ENCODE assay signal across 8 cellular contexts in the genomic region with DNA sequence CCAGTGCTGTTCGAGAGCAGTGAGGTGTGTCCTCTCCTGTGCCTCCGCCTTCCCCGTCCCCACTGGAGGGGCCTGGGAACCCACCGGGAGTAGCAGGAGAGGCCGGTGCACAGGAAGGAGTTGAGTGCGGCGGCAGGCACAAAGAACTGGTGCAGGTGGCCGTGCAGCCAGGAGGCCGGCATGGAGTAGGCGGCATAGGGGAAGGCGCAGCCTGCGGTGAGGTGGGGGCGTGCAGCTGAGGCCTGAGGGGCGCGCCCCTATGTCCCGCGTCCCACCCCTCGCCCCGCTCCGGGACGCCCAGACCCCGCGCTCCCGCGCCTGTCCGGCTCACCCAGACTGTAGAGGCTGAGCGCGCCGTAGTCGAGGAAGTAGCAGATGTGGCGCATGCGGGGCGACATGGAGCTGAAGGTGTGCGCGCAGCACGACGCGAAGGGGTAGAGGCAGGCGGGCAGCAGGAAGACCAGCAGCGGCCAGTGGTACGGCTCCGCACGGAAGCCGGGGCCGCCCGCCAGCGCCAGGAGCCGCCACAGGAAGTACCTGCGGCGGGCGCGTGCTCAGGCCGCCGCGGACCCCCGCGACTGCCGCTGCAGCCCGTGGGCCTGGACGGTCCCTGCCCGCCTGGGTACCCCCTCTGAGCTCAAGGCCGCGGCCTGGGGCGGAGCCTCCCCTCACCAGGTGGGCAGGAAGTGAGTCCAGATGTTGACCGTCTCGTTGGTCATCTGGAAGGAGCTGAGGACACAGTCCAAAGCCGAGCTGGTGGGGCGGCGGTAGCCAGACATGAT. TPM values are rescaled to one million over a fixed set of nuclear protein-coding genes. Genes with fewer than 3 reads are reported as not detected.
DNase-seq lines count a peak whose midpoint lies in the region; ATAC-seq and TF ChIP-seq lines count a peak whose summit lies in the region.

No MANE protein-coding gene starts in this region.

- H3K4me3 Mint-ChIP-seq in CD4-positive, alpha-beta memory T cell, result peak overlapping the region; percentile 81 to 92 (median 84)
- H3K4me3 Mint-ChIP-seq in GM23338, result peak overlapping the region; percentile 78
- H3K4me3 Mint-ChIP-seq in activated CD4-positive, alpha-beta memory T cell treated with anti-CD3 and anti-CD28 coated beads for 36 hours, result peak overlapping the region; percentile 70

- H3K9me3 ChIP-seq in CD4-positive, alpha-beta memory T cell (ENCODE audit: control insufficient read depth in 1 of 2, low read length in 2 of 2), result no peaks in the 10 kb centered on the region

- ATAC-seq in GM23338 (peak; percentile 43), GM18909 (IDR thresholded peaks at IDR 0.05; ENCODE audit: poor library complexity, unreplicated experiment) (no peak), GM18858 (IDR thresholded peaks at IDR 0.05; ENCODE audit: unreplicated experiment) (no peak)

- H3K4me3 ChIP-seq in CD4-positive, alpha-beta memory T cell (ENCODE audit: low read length in 2 of 2), result peak overlapping the region in 1 of 2 donors; percentile 58
- H3K4me3 ChIP-seq in GM23338 (peak overlapping the region; percentile 64), fibroblast of pulmonary artery (replicated peaks; ENCODE audit: low read depth, low read length) (peak overlapping the region; percentile 28), skin epidermis (peak overlapping the region; percentile 4 to 26 (median 21))

- H3K4me1 Mint-ChIP-seq in CD4-positive, alpha-beta memory T cell, result peaks cover 10 to 22% (median 16%) of the 10 kb centered on the region in 4 donors
- peaks cover 34% of the 10 kb centered on the region for H3K4me1 Mint-ChIP-seq in GM23338
- H3K4me1 Mint-ChIP-seq in activated CD4-positive, alpha-beta memory T cell treated with anti-CD3 and anti-CD28 coated beads for 36 hours (ENCODE audit: low read depth), result peaks cover 5% of the 10 kb centered on the region

- H3K27ac Mint-ChIP-seq in CD4-positive, alpha-beta memory T cell, result peak overlapping the region in 6 of 7 donors; percentile 20 to 87 (median 80)
- no peak overlapping the region for H3K27ac Mint-ChIP-seq in GM23338
- no peak overlapping the region for H3K27ac Mint-ChIP-seq in activated CD4-positive, alpha-beta memory T cell treated with anti-CD3 and anti-CD28 coated beads for 36 hours

- H3K27ac ChIP-seq in CD4-positive, alpha-beta memory T cell (ENCODE audit: low read depth, low read length), result no peak overlapping the region
- H3K27ac ChIP-seq in GM23338 (ENCODE audit: low read depth), result no peak overlapping the region
- H3K27ac ChIP-seq in skin epidermis, result peak overlapping the region in 6 of 21 experiments; percentile 5 to 70 (median 35)

- DNase-seq in CD4-positive, alpha-beta memory T cell, result peak in 4 of 5 donors; percentile 35 to 43 (median 35)
- DNase-seq in GM23338 (ENCODE audit: low spot score) (peak; percentile 75), fibroblast of pulmonary artery (ENCODE audit: low read depth) (no peak), HCEC 1CT (no peak)
- DNase-seq in activated CD4-positive, alpha-beta memory T cell treated with anti-CD3 and anti-CD28 coated beads for 36 hours, result peak; percentile 54

- peaks cover 5% of the 10 kb centered on the region for H3K36me3 ChIP-seq in CD4-positive, alpha-beta memory T cell (ENCODE audit: insufficient read depth, low read length)
- H3K36me3 ChIP-seq in GM23338 (ENCODE audit: insufficient read depth), result no peaks in the 10 kb centered on the region

- CTCF ChIA-PET in CD4-positive, alpha-beta memory T cell (lab: Charles Lee; ENCODE audit: partially characterized antibody), result interaction anchor here (0.8 to 1.2 kb wide), 3 partner anchors 12 to 116 kb away, joined by 3 read pairs; no protein-coding TSS in a partner anchor
- CTCF ChIA-PET in activated CD4-positive, alpha-beta memory T cell treated with anti-CD3 and anti-CD28 coated beads for 36 hours (lab: Charles Lee), result interaction anchor here (0.9 to 2.0 kb wide), 7 partner anchors 8 to 104 kb away, joined by 3 to 7 read pairs (median 4); no protein-coding TSS in a partner anchor

- no peaks in the 10 kb centered on the region for H3K27me3 Mint-ChIP-seq in CD4-positive, alpha-beta memory T cell
- peaks cover 21% of the 10 kb centered on the region for H3K27me3 Mint-ChIP-seq in GM23338 (ENCODE audit: insufficient read depth, low read depth, poor library complexity)
- H3K27me3 Mint-ChIP-seq in activated CD4-positive, alpha-beta memory T cell treated with anti-CD3 and anti-CD28 coated beads for 36 hours, result no peaks in the 10 kb centered on the region

- H3K9me2 ChIP-seq in GM23338 (ENCODE audit: insufficient read depth), result no peaks in the 10 kb centered on the region

- H3K4me2 ChIP-seq in GM23338, result peak overlapping the region; percentile 91

- no peaks in the 10 kb centered on the region for H3K27me3 ChIP-seq in CD4-positive, alpha-beta memory T cell (ENCODE audit: insufficient read depth, low read length)
- no peaks in the 10 kb centered on the region for H3K27me3 ChIP-seq in GM23338 (ENCODE audit: insufficient read depth)

- H3K4me1 ChIP-seq in CD4-positive, alpha-beta memory T cell (ENCODE audit: insufficient read depth, low read length), result peaks cover 17% of the 10 kb centered on the region
- peaks cover 33% of the 10 kb centered on the region for H3K4me1 ChIP-seq in GM23338 (ENCODE audit: insufficient read depth)

- TF ChIP-seq CTCF in GM23338 (conservative IDR thresholded peaks at IDR 0.05; ENCODE audit: low read depth in 2 of 2) (no peak; a peak in 1 of 4 replicates), fibroblast of pulmonary artery (IDR thresholded peaks at IDR 0.05; ENCODE audit: low read length, missing control alignments) (no peak)

- no peaks in the 10 kb centered on the region for H3K9me3 Mint-ChIP-seq in CD4-positive, alpha-beta memory T cell
- no peaks in the 10 kb centered on the region for H3K9me3 Mint-ChIP-seq in GM23338
- no peaks in the 10 kb centered on the region for H3K9me3 Mint-ChIP-seq in activated CD4-positive, alpha-beta memory T cell treated with anti-CD3 and anti-CD28 coated beads for 36 hours

- H3K79me2 ChIP-seq in GM23338 (replicated peaks; ENCODE audit: insufficient read depth), result no peaks in the 10 kb centered on the region

- POLR2A ChIA-PET in CD4-positive, alpha-beta memory T cell (lab: Charles Lee; ENCODE audit: partially characterized antibody), result interaction anchor here (0.6 to 1.8 kb wide), 9 partner anchors 20 to 565 kb away, joined by 3 to 17 read pairs (median 3); partner anchors contain the start of genes GLMP, MEF2D, PMF1 and SLC25A44
- POLR2A ChIA-PET in activated CD4-positive, alpha-beta memory T cell treated with anti-CD3 and anti-CD28 coated beads for 36 hours (lab: Charles Lee), result interaction anchor here (0.8 to 2.0 kb wide), 8 partner anchors 11 to 88 kb away, joined by 3 to 6 read pairs (median 3); no protein-coding TSS in a partner anchor

- intact Hi-C loops in CD4-positive, alpha-beta memory T cell (cut with micrococcal nuclease), result no loop called here
- intact Hi-C loops in activated CD4-positive, alpha-beta memory T cell treated with anti-CD3 and anti-CD28 coated beads for 36 hours (cut with micrococcal nuclease), result no loop called here

- peak overlapping the region; percentile 93 for H2AFZ ChIP-seq in GM23338

- no peaks in the 10 kb centered on the region for H4K20me1 ChIP-seq in GM23338 (replicated peaks; ENCODE audit: insufficient read depth)

- peaks cover 15% of the 10 kb centered on the region for H3F3A ChIP-seq in GM23338 (replicated peaks; ENCODE audit: low read depth)

- peaks cover 0 to 20% of the 10 kb centered on the region in 2 donors for H3K36me3 Mint-ChIP-seq in CD4-positive, alpha-beta memory T cell
- H3K36me3 Mint-ChIP-seq in GM23338 (ENCODE audit: low read depth), result peaks cover 15% of the 10 kb centered on the region
- H3K36me3 Mint-ChIP-seq in activated CD4-positive, alpha-beta memory T cell treated with anti-CD3 and anti-CD28 coated beads for 36 hours, result peaks cover 7% of the 10 kb centered on the region

TF ChIP-seq in GM23338, 12 proteins besides CTCF, POLR2A, EP300 and RAD21 (continues in another document):
- TF ChIP-seq POLR2AphosphoS5 (IDR thresholded peaks at IDR 0.05; ENCODE audit: low read depth), result peak; percentile 48

RNA-seq across cellular contexts. Expression of gene PAQR6, which starts 2.2 kb away (rescaled TPM):
- 1 to 10 TPM; 1.7 to 1.9 TPM for total RNA-seq in CD4-positive, alpha-beta memory T cell
- polyA plus RNA-seq in CD4-positive, alpha-beta memory T cell, result under 1 TPM; 0.11 to 0.22 TPM
- total RNA-seq in GM23338 (2014; rRNA removed; shearing (Covaris generic)), result 3.3 and 4.2 TPM in 2 replicates
- polyA plus RNA-seq in GM23338 (2016; fragmentation: Nextera tagmentation; extraction: Ambion mirVana), result 2.4 and 2.6 TPM in 2 replicates
- 1 to 10 TPM; 3.9 to 4.0 TPM for total RNA-seq in activated CD4-positive, alpha-beta memory T cell treated with anti-CD3 and anti-CD28 coated beads for 36 hours

RNA-seq across cellular contexts. Expression of gene BGLAP, which starts 3.7 kb away (rescaled TPM):
- 1 to 10 TPM; 7.2 to 7.7 TPM for total RNA-seq in CD4-positive, alpha-beta memory T cell
- not detected for polyA plus RNA-seq in CD4-positive, alpha-beta memory T cell
- total RNA-seq in GM23338 (2014; rRNA removed; shearing (Covaris generic)), result 0.42 and 2.7 TPM in 2 replicates
- polyA plus RNA-seq in GM23338 (2016; fragmentation: Nextera tagmentation; extraction: Ambion mirVana), result 0.36 and 1.2 TPM in 2 replicates
- 1 to 10 TPM in 1 of 2 experiments, under 1 TPM in 1; 0.90 to 2.3 TPM for total RNA-seq in activated CD4-positive, alpha-beta memory T cell treated with anti-CD3 and anti-CD28 coated beads for 36 hours

RNA-seq across cellular contexts. Expression of gene PMF1, which starts 32.8 kb away (rescaled TPM):
- total RNA-seq in CD4-positive, alpha-beta memory T cell, result 10 to 100 TPM; 39.0 to 40.2 TPM
- polyA plus RNA-seq in CD4-positive, alpha-beta memory T cell, result 100 to 1,000 TPM in 1 of 2 donors, 10 to 100 TPM in 1; 73.3 to 106 TPM
- 86.1 and 112 TPM in 2 replicates for total RNA-seq in GM23338 (2014; rRNA removed; shearing (Covaris generic))
- polyA plus RNA-seq in GM23338 (2016; fragmentation: Nextera tagmentation; extraction: Ambion mirVana), result 118 and 120 TPM in 2 replicates
- 100 to 1,000 TPM in 1 of 2 experiments, 10 to 100 TPM in 1; 99.5 to 105 TPM for total RNA-seq in activated CD4-positive, alpha-beta memory T cell treated with anti-CD3 and anti-CD28 coated beads for 36 hours

RNA-seq across cellular contexts. Expression of gene SMG5, which starts 37.0 kb away (rescaled TPM):
- 10 to 100 TPM; 69.8 to 71.6 TPM for total RNA-seq in CD4-positive, alpha-beta memory T cell
- 10 to 100 TPM in 1 of 2 donors, 1 to 10 TPM in 1; 6.1 to 25.6 TPM for polyA plus RNA-seq in CD4-positive, alpha-beta memory T cell
- 109 and 118 TPM in 2 replicates for total RNA-seq in GM23338 (2014; rRNA removed; shearing (Covaris generic))
- 21.3 and 25.9 TPM in 2 replicates for polyA plus RNA-seq in GM23338 (2016; fragmentation: Nextera tagmentation; extraction: Ambion mirVana)
- 10 to 100 TPM; 65.1 to 68.0 TPM for total RNA-seq in activated CD4-positive, alpha-beta memory T cell treated with anti-CD3 and anti-CD28 coated beads for 36 hours

RNA-seq across cellular contexts. Expression of gene TMEM79, which starts 38.5 kb away (rescaled TPM):
- total RNA-seq in CD4-positive, alpha-beta memory T cell, result 10 to 100 TPM; 14.7 to 16.8 TPM
- 1 to 10 TPM in 1 of 2 donors, under 1 TPM in 1; 0.93 to 7.3 TPM for polyA plus RNA-seq in CD4-positive, alpha-beta memory T cell
- total RNA-seq in GM23338 (2014; rRNA removed; shearing (Covaris generic)), result 0.66 and 0.97 TPM in 2 replicates
- 1.3 and 1.5 TPM in 2 replicates for polyA plus RNA-seq in GM23338 (2016; fragmentation: Nextera tagmentation; extraction: Ambion mirVana)
- 1 to 10 TPM; 6.8 to 9.1 TPM for total RNA-seq in activated CD4-positive, alpha-beta memory T cell treated with anti-CD3 and anti-CD28 coated beads for 36 hours

Comparison
In these comparisons a context has a peak if more than half of its experiments do, and no peak if none do; other contexts are left out.
1. DNase-seq: peak in CD4-positive, alpha-beta memory T cell (4 of 5), GM23338 (single experiment) and activated CD4-positive, alpha-beta memory T cell treated with anti-CD3 and anti-CD28 coated beads for 36 hours (single experiment); none in fibroblast of pulmonary artery (single experiment) and HCEC 1CT (single experiment).
2. H3K27ac Mint-ChIP-seq: peak in CD4-positive, alpha-beta memory T cell (6 of 7); none in GM23338 (single experiment) and activated CD4-positive, alpha-beta memory T cell treated with anti-CD3 and anti-CD28 coated beads for 36 hours (single experiment).
3. Peak in every context shown above with its lines, with median percentiles within 50 percentile points of each other: H3K4me3 Mint-ChIP-seq.